Comparison of ENCODE assay signal across 1 cellular context in genomic region chr4:74618659-74619058, GRCh38.
TF ChIP-seq lines count a peak whose summit lies in the region.

No MANE protein-coding gene starts in this region.

TF ChIP-seq in A549, 52 proteins besides CTCF, POLR2A, EP300 and RAD21 (continued from another document):
- TF ChIP-seq E2F6 (IDR thresholded peaks at IDR 0.05; ENCODE audit: borderline replicate concordance, low read depth) (no peak), FOSL2 (IDR thresholded peaks at IDR 0.05) (peak; percentile 37; the same call in 1 of the 2 replicates), FOSL2 (CRISPR knock-in tag; IDR thresholded peaks at IDR 0.05) (peak; percentile 86), KDM1A (IDR thresholded peaks at IDR 0.05; ENCODE audit: low read depth) (no peak), ZFP36 (IDR thresholded peaks at IDR 0.05; ENCODE audit: borderline replicate concordance, partially characterized antibody) (no peak), GATA3 (IDR thresholded peaks at IDR 0.05; ENCODE audit: borderline replicate concordance) (peak; percentile 90; the same call in 1 of the 2 replicates), BHLHE40 (IDR thresholded peaks at IDR 0.05; ENCODE audit: low read depth, low read length) (no peak), RARB (CRISPR knock-in tag; IDR thresholded peaks at IDR 0.05) (no peak), MAZ (IDR thresholded peaks at IDR 0.05; ENCODE audit: borderline replicate concordance, low read depth, low read length) (no peak), NFE2L2 (conservative IDR thresholded peaks at IDR 0.05; ENCODE audit: low read length) (no peak; the same call in 1 of the 2 replicates), HEYL (CRISPR knock-in tag; IDR thresholded peaks at IDR 0.05) (no peak), CHD4 (IDR thresholded peaks at IDR 0.05; ENCODE audit: borderline replicate concordance) (no peak), REST (IDR thresholded peaks at IDR 0.05) (no peak), JUNB (IDR thresholded peaks at IDR 0.05) (peak; percentile 78), SREBF2 (IDR thresholded peaks at IDR 0.05) (no peak), MAFK (IDR thresholded peaks at IDR 0.05; ENCODE audit: partially characterized antibody) (peak; percentile 28), HMGXB4 (CRISPR knock-in tag; IDR thresholded peaks at IDR 0.05; ENCODE audit: borderline replicate concordance) (no peak)
